In genomic region chr4:15955670-15956069, GRCh38 we compare ENCODE assay signal across 10 cellular contexts. TPM values are rescaled to one million over a fixed set of nuclear protein-coding genes. Genes with fewer than 3 reads are reported as not detected.
DNase-seq lines count a peak whose midpoint lies in the region; ATAC-seq and TF ChIP-seq lines count a peak whose summit lies in the region.
"Had no signal": no experiment of that assay in that cellular context is flagged by ENCODE, and none has a peak within 500 bp of the region (broad histone marks: within the 10 kb centered on the region; RNA-seq: fewer than 3 reads in every experiment).

No MANE protein-coding gene starts in this region.

- in situ Hi-C loops in GM13977 (cut with MboI; ENCODE audit: low pct_unique_long_range_greater_than_20kb, low sequenced_read_pairs, unreplicated experiment): loop anchor here (10.0 to 25.0 kb wide), 2 partner anchors 151 to 218 kb away; no protein-coding TSS in a partner anchor
- in situ Hi-C loops in Panc1 (cut with HindIII; ENCODE audit: low pct_unique_long_range_greater_than_20kb, low sequenced_read_pairs): no loop called here

- TF ChIP-seq CTCF in AG04449 (IDR thresholded peaks at IDR 0.05; ENCODE audit: insufficient read depth, low read length, missing control alignments): peak; percentile 38
- TF ChIP-seq CTCF in GM13977 (IDR thresholded peaks at IDR 0.05; ENCODE audit: extremely low read depth, insufficient read depth, missing control alignments): peak; percentile 32
- TF ChIP-seq CTCF in Panc1 (IDR thresholded peaks at IDR 0.05): no peak
- peak; percentile 39 for TF ChIP-seq CTCF in fibroblast of mammary gland (conservative IDR thresholded peaks at IDR 0.05; ENCODE audit: control insufficient read depth, insufficient read depth, low read depth, low read length)
- no peak for TF ChIP-seq CTCF in osteoblast (IDR thresholded peaks at IDR 0.05; ENCODE audit: extremely low read depth, low read depth, low read length)
- no peak for TF ChIP-seq CTCF in uterus (IDR thresholded peaks at IDR 0.05)

- H2AFZ ChIP-seq in osteoblast (ENCODE audit: low read length): no peak overlapping the region

- H3K4me1 ChIP-seq in Panc1 (ENCODE audit: control insufficient read depth, insufficient read depth, low read length) (no peaks in the 10 kb centered on the region), osteoblast (ENCODE audit: insufficient read depth, low read length) (no peaks in the 10 kb centered on the region), uterus (no peaks in the 10 kb centered on the region)

- H3K79me2 ChIP-seq in osteoblast (ENCODE audit: insufficient read depth, low read length): no peaks in the 10 kb centered on the region

- POLR2A ChIA-PET in AG04449 (lab: Yijun Ruan, JAX) (interaction anchor here (0.6 to 1.0 kb wide), 2 partner anchors 73 to 476 kb away, joined by 3 read pairs; no protein-coding TSS in a partner anchor), Panc1 (lab: Charles Lee) (no interaction called here)

- TF ChIP-seq POLR2A in uterus (IDR thresholded peaks at IDR 0.05): no peak

- H3K9me3 ChIP-seq in Panc1 (ENCODE audit: control insufficient read depth, insufficient read depth, low read depth, low read length): no peaks in the 10 kb centered on the region
- no peaks in the 10 kb centered on the region for H3K9me3 ChIP-seq in osteoblast (ENCODE audit: low read depth, low read length)
- H3K9me3 ChIP-seq in uterus: no peaks in the 10 kb centered on the region

- DNase-seq in AG04449 (ENCODE audit: low read depth, low spot score): no peak
- no peak for DNase-seq in GM13977 (ENCODE audit: low spot score)
- no peak for DNase-seq in Panc1 (ENCODE audit: low read depth, low spot score)
- DNase-seq in fibroblast of mammary gland (ENCODE audit: low read depth): peak; percentile 17
- no peak for DNase-seq in osteoblast (ENCODE audit: insufficient read length, low spot score, missing footprints)
- no peak for DNase-seq in NCI-H446 treated with DMSO at 0.1 percent for 48 hours (lab: John Stamatoyannopoulos, UW)
- no peak for DNase-seq in uterus

- BruUV-seq in Panc1 (replicated peaks; lab: Mats Ljungman, UMichigan): no TSS peak

- H3K27me3 ChIP-seq in Panc1 (ENCODE audit: control insufficient read depth, insufficient read depth, low read length): no peaks in the 10 kb centered on the region
- H3K27me3 ChIP-seq in osteoblast (ENCODE audit: insufficient read depth, low read length): peaks cover 14% of the 10 kb centered on the region
- H3K27me3 ChIP-seq in uterus: no peaks in the 10 kb centered on the region

- ATAC-seq in Panc1: peak; percentile 68; the same call in 1 of the 2 replicates
- ATAC-seq in HG03175 (IDR thresholded peaks at IDR 0.05; ENCODE audit: unreplicated experiment): no peak

- no peaks in the 10 kb centered on the region for H4K20me1 ChIP-seq in osteoblast (ENCODE audit: insufficient read depth, low read length)

- no peak overlapping the region for H3K4me2 ChIP-seq in osteoblast (ENCODE audit: insufficient read depth, low read length)

- H3K36me3 ChIP-seq in Panc1 (ENCODE audit: control insufficient read depth, insufficient read depth, low read length) (no peaks in the 10 kb centered on the region), osteoblast (ENCODE audit: insufficient read depth, low read length) (no peaks in the 10 kb centered on the region), uterus (no peaks in the 10 kb centered on the region)

- CTCF ChIA-PET in AG04449 (lab: Yijun Ruan, JAX) (interaction anchor here (0.7 to 12.1 kb wide), 53 partner anchors 8 to 725 kb away, joined by 3 to 574 read pairs (median 4); partner anchors contain the start of genes CC2D2A and FGFBP1), Panc1 (lab: Charles Lee) (interaction anchor here (1.0 to 1.4 kb wide), 3 partner anchors 73 to 150 kb away, joined by 4 to 26 read pairs (median 6); no protein-coding TSS in a partner anchor)

- H3K4me3 ChIP-seq in AG04449 (ENCODE audit: low read depth, low read length) (no peak overlapping the region), Panc1 (ENCODE audit: low read depth in 2 of 2, low read length in 2 of 2) (no peak overlapping the region), fibroblast of mammary gland (ENCODE audit: control insufficient read depth, low read depth, low read length) (no peak overlapping the region), osteoblast (ENCODE audit: insufficient read depth, low read length) (no peak overlapping the region), uterus (no peak overlapping the region)

- H3K27ac ChIP-seq in Panc1 (ENCODE audit: low read length) (no peak overlapping the region), osteoblast (ENCODE audit: low read depth, low read length) (no peak overlapping the region), uterus (no peak overlapping the region)

- intact Hi-C loops in Panc1 (cut with micrococcal nuclease; ENCODE audit: unreplicated experiment) (loop anchor here (1.0 to 10.0 kb wide), 3 partner anchors 73 to 221 kb away; no protein-coding TSS in a partner anchor), uterus (cut with DNase I; ENCODE audit: low total_unique reads) (no loop called here)

RNA-seq across cellular contexts. Expression of gene FGFBP2, which starts 7.3 kb away (rescaled TPM):
- total RNA-seq in Panc1 (2021; ENCODE audit: unreplicated experiment) (0.33 TPM), osteoblast (0.36 TPM in 1 of 2 replicates, not detected in the other), uterus (1 to 10 TPM in 2 of 4 donors, not detected in 2; 1.6 to 2.6 TPM)
- not detected for polyA plus RNA-seq in Panc1 (2012; ENCODE audit: insufficient read length)
- total RNA-seq: H1 had no signal

RNA-seq across cellular contexts. Expression of gene FGFBP1, which starts 17.1 kb away (rescaled TPM):
- total RNA-seq in Panc1 (2021; ENCODE audit: unreplicated experiment): 0.39 TPM
- polyA plus RNA-seq in Panc1 (2012; ENCODE audit: insufficient read length): not detected
- total RNA-seq in osteoblast: not detected in 2 replicates
- not detected for total RNA-seq in uterus
- total RNA-seq: CD8-positive, alpha-beta memory T cell had no signal
- polyA plus RNA-seq: CD8-positive, alpha-beta memory T cell had no signal

Comparison
In these comparisons a context has a peak if more than half of its experiments do, and no peak if none do; other contexts are left out.
1. CTCF ChIP-seq: peak in AG04449 (single experiment), GM13977 (single experiment) and fibroblast of mammary gland (single experiment); none in Panc1 (single experiment), osteoblast (single experiment) and uterus (0 of 4).